ENCODE assay signal across 23 cellular contexts in the genomic region with DNA sequence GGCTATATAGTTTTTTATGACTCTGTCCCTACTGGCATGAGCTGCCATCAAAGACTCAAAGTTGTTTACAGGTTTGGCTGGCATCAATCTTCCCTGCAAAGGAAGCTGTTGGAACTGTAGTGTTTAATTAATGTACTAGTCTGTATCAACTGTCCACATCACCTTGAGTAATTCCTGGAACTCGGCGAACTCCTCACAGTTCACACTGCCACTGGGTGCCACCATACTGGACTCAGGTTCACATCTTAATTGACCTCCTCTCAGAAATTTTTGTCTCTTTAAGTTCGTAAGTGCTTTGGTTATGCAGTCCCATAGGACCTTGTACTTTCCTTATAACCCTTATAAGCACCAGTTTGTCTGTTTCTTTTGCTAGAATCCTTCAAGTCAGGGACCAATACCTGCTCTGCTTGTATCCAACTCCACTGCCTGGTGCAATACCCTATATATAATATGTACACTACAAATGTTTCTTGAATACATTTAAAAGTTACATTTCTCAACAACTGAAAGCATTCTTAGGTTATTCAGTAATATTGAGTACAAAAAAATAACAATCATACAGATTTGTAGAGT. TPM values are rescaled to one million over a fixed set of nuclear protein-coding genes. Genes with fewer than 3 reads are reported as not detected.
DNase-seq lines count a peak whose midpoint lies in the region; ATAC-seq and TF ChIP-seq lines count a peak whose summit lies in the region.
"Had no signal": no experiment of that assay in that cellular context is flagged by ENCODE, and none has a peak within 500 bp of the region (broad histone marks: within the 10 kb centered on the region; RNA-seq: fewer than 3 reads in every experiment).

No MANE protein-coding gene starts in this region.

- no TSS peak for BruUV-seq in PC-3 (replicated peaks; lab: Mats Ljungman, UMichigan)

- POLR2A ChIA-PET in PC-3 (lab: Charles Lee; ENCODE audit: unreplicated experiment) (no interaction called here), HEK293T (lab: Yijun Ruan, JAX) (interaction anchor here (0.6 kb wide), 1 partner anchor 566 kb away, joined by 3 read pairs; no protein-coding TSS in a partner anchor)

- CTCF ChIA-PET in PC-3 (lab: Charles Lee) (interaction anchor here (0.7 kb wide), 1 partner anchor 88 kb away, joined by 3 read pairs; no protein-coding TSS in a partner anchor), HEK293T (lab: Yijun Ruan, JAX) (interaction anchor here (0.6 kb wide), 1 partner anchor 77 kb away, joined by 11 read pairs; no protein-coding TSS in a partner anchor)

- H3K4me2 ChIP-seq in DND-41 (ENCODE audit: insufficient read depth, low read length), result peak overlapping the region; percentile 0; the same call in 1 of the 2 replicates
- peak overlapping the region; percentile 91; the same call in 1 of the 2 replicates for H3K4me2 ChIP-seq in PC-3 (ENCODE audit: low read length)
- no peak overlapping the region for H3K4me2 ChIP-seq in neural cell (ENCODE audit: low read length)
- H3K4me2 ChIP-seq: KMS-11 had no signal

- peaks cover 44% of the 10 kb centered on the region for H3K4me1 ChIP-seq in DND-41 (ENCODE audit: insufficient read depth, low read length)
- peaks cover 30% of the 10 kb centered on the region for H3K4me1 ChIP-seq in PC-3 (ENCODE audit: insufficient read depth, low read length)
- H3K4me1 ChIP-seq in esophagus muscularis mucosa, result peaks cover 46 to 55% (median 50%) of the 10 kb centered on the region in 4 donors
- peaks cover 46% of the 10 kb centered on the region for H3K4me1 ChIP-seq in body of pancreas

- H3K9me3 ChIP-seq in DND-41 (ENCODE audit: insufficient read depth, low read length, severe bottlenecking) (no peaks in the 10 kb centered on the region), PC-3 (ENCODE audit: low read length) (no peaks in the 10 kb centered on the region), esophagus muscularis mucosa (no peaks in the 10 kb centered on the region), neural cell (ENCODE audit: low read length) (no peaks in the 10 kb centered on the region), body of pancreas (no peaks in the 10 kb centered on the region)
- H3K9me3 ChIP-seq: SJSA1 had no signal

- intact Hi-C loops in PC-3 (cut with micrococcal nuclease) (no loop called here), esophagus muscularis mucosa (cut with DNase I) (no loop called here), body of pancreas (cut with DNase I) (no loop called here)

- H3K9ac ChIP-seq in DND-41 (ENCODE audit: low read depth, low read length) (no peak overlapping the region), PC-3 (ENCODE audit: low read length) (no peak overlapping the region), neural cell (ENCODE audit: low read length) (no peak overlapping the region)
- H3K9ac ChIP-seq: KMS-11 had no signal

- ATAC-seq in DND-41 (ENCODE audit: insufficient read depth, low read depth) (no peak), PC-3 (no peak), body of pancreas (no peak), HG03108 (IDR thresholded peaks at IDR 0.05; ENCODE audit: unreplicated experiment) (no peak)
- ATAC-seq: activated T-helper 17 cell treated with anti-CD3 and anti-CD28 coated beads, Interleukin-2, amount 50 U/mL, for 72 hours; esophagus mucosa had no signal

- H2AFZ ChIP-seq in DND-41 (ENCODE audit: low read depth, low read length) (no peak overlapping the region), PC-3 (ENCODE audit: low read length) (no peak overlapping the region), neural cell (ENCODE audit: low read depth, low read length) (no peak overlapping the region)

- H3K9me2 ChIP-seq in PC-3 (replicated peaks; ENCODE audit: low read length), result no peaks in the 10 kb centered on the region
- H3K9me2 ChIP-seq in neural cell (ENCODE audit: insufficient read depth, low read length), result no peaks in the 10 kb centered on the region

- H3K4me3 ChIP-seq in DND-41 (ENCODE audit: low read depth in 1 of 2, low read length in 2 of 2), result no peak overlapping the region
- 0 out of 2 replicates have a peak overlapping the region, but pooled peaks have one; percentile 97 for H3K4me3 ChIP-seq in PC-3 (ENCODE audit: low read length)
- peak overlapping the region; percentile 13 to 84 (median 50) for H3K4me3 ChIP-seq in esophagus muscularis mucosa
- peak overlapping the region; percentile 83 for H3K4me3 ChIP-seq in neural cell (ENCODE audit: low read length)
- H3K4me3 ChIP-seq in body of pancreas, result no peak overlapping the region
- H3K4me3 ChIP-seq: SJSA1 had no signal

- H3K36me3 ChIP-seq in DND-41 (ENCODE audit: insufficient read depth, low read length), result no peaks in the 10 kb centered on the region
- H3K36me3 ChIP-seq in PC-3 (ENCODE audit: low read depth, low read length), result 0 out of 2 replicates have a peak, but pooled peaks cover 3% of the 10 kb centered on the region
- H3K36me3 ChIP-seq in esophagus muscularis mucosa, result no peaks in the 10 kb centered on the region
- no peaks in the 10 kb centered on the region for H3K36me3 ChIP-seq in neural cell (ENCODE audit: insufficient read depth, low read length)
- H3K36me3 ChIP-seq in body of pancreas (replicated peaks in 1 of 2; ENCODE audit: insufficient read depth in 1 of 2, low read depth in 2 of 2), result no peaks in the 10 kb centered on the region

- TF ChIP-seq POLR2A in esophagus muscularis mucosa (IDR thresholded peaks at IDR 0.05; ENCODE audit: low read depth) (no peak), body of pancreas (IDR thresholded peaks at IDR 0.05) (no peak)

- TF ChIP-seq CTCF in DND-41 (IDR thresholded peaks at IDR 0.05; ENCODE audit: borderline replicate concordance, extremely low read depth, low read length, poor library complexity, severe bottlenecking) (no peak), PC-3 (conservative IDR thresholded peaks at IDR 0.05; ENCODE audit: low read depth, low read length) (no peak), esophagus muscularis mucosa (IDR thresholded peaks at IDR 0.05) (no peak), neural cell (IDR thresholded peaks at IDR 0.05; ENCODE audit: poor library complexity, severe bottlenecking) (no peak), body of pancreas (IDR thresholded peaks at IDR 0.05) (no peak)

- H4K20me1 ChIP-seq in DND-41 (ENCODE audit: insufficient read depth, low read length), result peaks cover 23% of the 10 kb centered on the region
- peaks cover 7% of the 10 kb centered on the region; the same call in 1 of the 2 replicates for H4K20me1 ChIP-seq in PC-3 (ENCODE audit: low read length)
- no peaks in the 10 kb centered on the region for H4K20me1 ChIP-seq in neural cell (ENCODE audit: insufficient read depth)

- no peak for TF ChIP-seq EP300 in esophagus muscularis mucosa (IDR thresholded peaks at IDR 0.05)
- TF ChIP-seq EP300 in neural cell (conservative IDR thresholded peaks at IDR 0.05; ENCODE audit: poor library complexity, severe bottlenecking), result no peak

- no peak for TF ChIP-seq RAD21 in neural cell (conservative IDR thresholded peaks at IDR 0.05)

- 77% methylated on average over 3 of the region's 3 CpGs for WGBS in esophagus muscularis mucosa
- WGBS in body of pancreas, 2 donors, result 44 to 50% methylated on average over 3 of the region's 3 CpGs

- peaks cover 55% of the 10 kb centered on the region for H3K79me2 ChIP-seq in DND-41 (ENCODE audit: insufficient read depth, low read length)
- H3K79me2 ChIP-seq in PC-3 (ENCODE audit: low read length), result peaks cover 57% of the 10 kb centered on the region
- peaks cover 42% of the 10 kb centered on the region for H3K79me2 ChIP-seq in neural cell (replicated peaks; ENCODE audit: insufficient read depth, low read length)

- DNase-seq in DND-41 (no peak), PC-3 (no peak), esophagus muscularis mucosa (ENCODE audit: extremely low spot score) (no peak), NCI-H2029 (lab: John Stamatoyannopoulos, UW) (no peak), HEK293T (ENCODE audit: extremely low spot score) (no peak), body of pancreas (no peak)
- DNase-seq: effector CD8-positive, alpha-beta T cell; GOT3; mammary epithelial cell; NCI-H187 treated with DMSO at 0.1 percent for 48 hours; NCI-H226; NCI-H82; stimulated activated CD4-positive, alpha-beta T cell treated with anti-CD3 and anti-CD28 coated beads, Interleukin-15, amount 100 ng/mL, for 24 hours; T-helper 2 cell had no signal

- H3F3A ChIP-seq in PC-3 (ENCODE audit: low read length, unreplicated experiment) (no peaks in the 10 kb centered on the region), neural cell (ENCODE audit: insufficient read depth, low read length, poor library complexity, severe bottlenecking) (peaks cover 4% of the 10 kb centered on the region)

- H3K27me3 ChIP-seq in DND-41 (ENCODE audit: insufficient read depth, low read length, poor library complexity) (peaks cover 2% of the 10 kb centered on the region), PC-3 (ENCODE audit: low read length) (no peaks in the 10 kb centered on the region), esophagus muscularis mucosa (no peaks in the 10 kb centered on the region), neural cell (ENCODE audit: insufficient read depth, low read depth, low read length) (no peaks in the 10 kb centered on the region), body of pancreas (no peaks in the 10 kb centered on the region)
- H3K27me3 ChIP-seq: SJSA1 had no signal

- H3K27ac ChIP-seq in DND-41 (ENCODE audit: low read length), result no peak overlapping the region
- H3K27ac ChIP-seq in PC-3 (ENCODE audit: low read length), result no peak overlapping the region
- peak overlapping the region; percentile 96 to 98 (median 98) for H3K27ac ChIP-seq in esophagus muscularis mucosa (replicated peaks in 1 of 4)
- H3K27ac ChIP-seq in neural cell (ENCODE audit: low read length), result no peak overlapping the region
- H3K27ac ChIP-seq in body of pancreas, result no peak overlapping the region
- H3K27ac ChIP-seq: KMS-11, SJSA1 had no signal

TF ChIP-seq in neural cell, 6 proteins besides CTCF, POLR2A, EP300 and RAD21 (continues in another document):
- TF ChIP-seq TAF1 (IDR thresholded peaks at IDR 0.05; ENCODE audit: low read depth) (no peak), EZH2 (IDR thresholded peaks at IDR 0.05; ENCODE audit: borderline replicate concordance, insufficient read depth, low read length, poor library complexity, severe bottlenecking) (no peak)

TF ChIP-seq in HEK293T, 16 proteins besides CTCF, POLR2A, EP300 and RAD21:
- TF ChIP-seq NFRKB (IDR thresholded peaks at IDR 0.05), result no peak
- no peak for TF ChIP-seq FOXK2 (IDR thresholded peaks at IDR 0.05)
- no peak for TF ChIP-seq ZNF384 (IDR thresholded peaks at IDR 0.05)
- TF ChIP-seq TARDBP (IDR thresholded peaks at IDR 0.05), result no peak

RNA-seq across cellular contexts. Expression of a gene that starts 3.2 kb away (rescaled TPM):
- total RNA-seq in PC-3 (2014; rRNA removed), result 118 and 154 TPM in 2 replicates
- total RNA-seq in esophagus muscularis mucosa, result 100 to 1,000 TPM; 161 to 407 (median 272) TPM
- 303 and 350 TPM in 2 replicates for polyA plus RNA-seq in neural cell
- polyA minus RNA-seq in neural cell, result 138 and 141 TPM in 2 replicates
- total RNA-seq in body of pancreas, result 10 to 100 TPM; 36.3 to 52.4 TPM

RNA-seq across cellular contexts. Expression of a gene that starts 8.1 kb away (rescaled TPM):
- total RNA-seq in PC-3 (2014; rRNA removed) (1.3 and 3.9 TPM in 2 replicates), esophagus muscularis mucosa (10 to 100 TPM in 1 of 4 donors, 1 to 10 TPM in 3; 2.5 to 15.9 (median 7.6) TPM), body of pancreas (1 to 10 TPM; 3.3 to 3.4 TPM)
- polyA plus RNA-seq in neural cell, result not detected in 2 replicates
- not detected in 2 replicates for polyA minus RNA-seq in neural cell
- total RNA-seq: HT-29, osteoblast, SJSA1 had no signal
- polyA plus RNA-seq: CD14-positive monocyte had no signal

RNA-seq across cellular contexts. Expression of a gene that starts 28.1 kb away (rescaled TPM):
- total RNA-seq in PC-3 (2014; rRNA removed) (0.47 TPM in 1 of 2 replicates, not detected in the other), esophagus muscularis mucosa (1 to 10 TPM; 1.2 to 5.3 (median 3.9) TPM), body of pancreas (1 to 10 TPM; 3.9 to 6.3 TPM)
- polyA plus RNA-seq in neural cell, result 6.5 and 8.6 TPM in 2 replicates
- polyA minus RNA-seq in neural cell, result 3.2 and 4.9 TPM in 2 replicates
- total RNA-seq: esophagus mucosa, HT-29 had no signal

Comparison
In these comparisons a context has a peak if more than half of its experiments do, and no peak if none do; other contexts are left out.
1. H3K27ac ChIP-seq: peak in esophagus muscularis mucosa (4 of 4); none in DND-41 (single experiment), PC-3 (single experiment), neural cell (single experiment) and body of pancreas (0 of 4).
2. H3K4me3 ChIP-seq: peak in PC-3 (single experiment), esophagus muscularis mucosa (4 of 4) and neural cell (single experiment); none in DND-41 (0 of 2) and body of pancreas (0 of 2).